Comparison of ENCODE assay signal across 19 cellular contexts in the genomic region with DNA sequence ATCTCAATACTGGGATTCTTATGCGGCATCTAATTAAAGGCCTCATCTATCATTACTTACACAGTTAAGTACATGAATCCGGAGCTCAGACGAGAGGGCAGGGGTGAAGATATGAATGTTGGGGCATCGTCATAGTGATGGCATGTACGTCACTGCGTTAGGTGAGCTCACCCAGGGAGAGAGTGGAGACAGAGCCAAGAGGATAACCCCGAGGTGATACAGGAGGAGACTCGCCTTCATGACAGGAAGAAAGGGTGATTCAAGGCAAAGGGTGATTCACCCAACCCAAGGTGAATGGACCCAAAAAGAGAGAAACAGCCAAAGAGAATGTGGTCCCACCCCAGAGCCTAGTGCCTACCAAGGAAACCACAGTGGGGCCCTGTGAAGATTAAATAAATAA.
"Had no signal": no experiment of that assay in that cellular context is flagged by ENCODE, and none has a peak within 500 bp of the region (broad histone marks: within the 10 kb centered on the region; RNA-seq: fewer than 3 reads in every experiment).

No MANE protein-coding gene starts in this region.

- H3K4me3 Mint-ChIP-seq: activated CD4-positive, alpha-beta memory T cell treated with anti-CD3 and anti-CD28 coated beads, Interleukin-2, amount 10 ng/mL, durations not matched to agents 7 days and 5 days; activated naive CD8-positive, alpha-beta T cell; activated T-cell treated with anti-CD3 and anti-CD28 coated beads, Interleukin-2, amount 50 U/mL, for 72 hours; effector memory CD8-positive, alpha-beta T cell; memory B cell; naive thymus-derived CD8-positive, alpha-beta T cell; stimulated activated effector memory CD8-positive, alpha-beta T cell treated with anti-CD3 and anti-CD28 coated beads, Interleukin-12 subunit alpha, Interleukin-12 subunit beta, amount 100 ng/mL, for 72 hours had no signal

- ATAC-seq: activated T-cell treated with anti-CD3 and anti-CD28 coated beads, Interleukin-2, amount 50 U/mL, for 72 hours; effector memory CD8-positive, alpha-beta T cell; naive thymus-derived CD8-positive, alpha-beta T cell; stimulated activated effector memory CD8-positive, alpha-beta T cell treated with anti-CD3 and anti-CD28 coated beads, Interleukin-12 subunit alpha, Interleukin-12 subunit beta, amount 100 ng/mL, for 72 hours had no signal

- H3K4me1 ChIP-seq: left ventricle myocardium inferior, uterus had no signal

- H3K27ac ChIP-seq: brain microvascular endothelial cell, left ventricle myocardium inferior, thoracic aorta, uterus, WERI-Rb-1 had no signal

- H3K9me3 Mint-ChIP-seq: activated CD4-positive, alpha-beta memory T cell treated with anti-CD3 and anti-CD28 coated beads, Interleukin-2, amount 10 ng/mL, durations not matched to agents 7 days and 5 days; activated T-cell treated with anti-CD3 and anti-CD28 coated beads, Interleukin-2, amount 50 U/mL, for 72 hours; effector memory CD8-positive, alpha-beta T cell; memory B cell; stimulated activated effector memory CD8-positive, alpha-beta T cell treated with anti-CD3 and anti-CD28 coated beads, Interleukin-12 subunit alpha, Interleukin-12 subunit beta, amount 100 ng/mL, for 72 hours had no signal

- H3K36me3 Mint-ChIP-seq: activated naive CD8-positive, alpha-beta T cell; memory B cell; naive thymus-derived CD8-positive, alpha-beta T cell; stimulated activated effector memory CD8-positive, alpha-beta T cell treated with anti-CD3 and anti-CD28 coated beads, Interleukin-12 subunit alpha, Interleukin-12 subunit beta, amount 100 ng/mL, for 72 hours had no signal

- H3K27ac Mint-ChIP-seq: activated CD4-positive, alpha-beta memory T cell treated with anti-CD3 and anti-CD28 coated beads, Interleukin-2, amount 10 ng/mL, durations not matched to agents 7 days and 5 days; activated naive CD8-positive, alpha-beta T cell; activated T-cell treated with anti-CD3 and anti-CD28 coated beads, Interleukin-2, amount 50 U/mL, for 72 hours; effector memory CD8-positive, alpha-beta T cell; memory B cell; naive thymus-derived CD8-positive, alpha-beta T cell; stimulated activated effector memory CD8-positive, alpha-beta T cell treated with anti-CD3 and anti-CD28 coated beads, Interleukin-12 subunit alpha, Interleukin-12 subunit beta, amount 100 ng/mL, for 72 hours had no signal

- H3K4me3 ChIP-seq: left ventricle myocardium inferior, pancreas, thoracic aorta, uterus had no signal

- DNase-seq: activated CD4-positive, alpha-beta memory T cell treated with anti-CD3 and anti-CD28 coated beads, Interleukin-2, amount 10 ng/mL, durations not matched to agents 7 days and 5 days; activated gamma-delta T cell; activated T-cell treated with anti-CD3 and anti-CD28 coated beads, Interleukin-2, amount 50 U/mL, for 72 hours; amygdala; brain microvascular endothelial cell; dermis blood vessel endothelial cell; effector memory CD8-positive, alpha-beta T cell; islet precursor cell; left ventricle myocardium inferior; naive thymus-derived CD8-positive, alpha-beta T cell; pancreas; stimulated activated CD4-positive, alpha-beta T cell treated with anti-CD3 and anti-CD28 coated beads, Interleukin-12 subunit alpha, Interleukin-12 subunit beta, amount 100 ng/mL, for 4 hours; T-helper 1 cell; uterus; WERI-Rb-1 had no signal

- H3K36me3 ChIP-seq: brain microvascular endothelial cell, left ventricle myocardium inferior, pancreas, thoracic aorta, uterus, WERI-Rb-1 had no signal

- H3K27me3 ChIP-seq: brain microvascular endothelial cell, pancreas, uterus had no signal

- H3K27me3 Mint-ChIP-seq: activated CD4-positive, alpha-beta memory T cell treated with anti-CD3 and anti-CD28 coated beads, Interleukin-2, amount 10 ng/mL, durations not matched to agents 7 days and 5 days; effector memory CD8-positive, alpha-beta T cell had no signal

- H3K9me3 ChIP-seq: left ventricle myocardium inferior, pancreas, thoracic aorta, uterus had no signal

- H3K4me1 Mint-ChIP-seq: activated CD4-positive, alpha-beta memory T cell treated with anti-CD3 and anti-CD28 coated beads, Interleukin-2, amount 10 ng/mL, durations not matched to agents 7 days and 5 days; memory B cell; naive thymus-derived CD8-positive, alpha-beta T cell; stimulated activated effector memory CD8-positive, alpha-beta T cell treated with anti-CD3 and anti-CD28 coated beads, Interleukin-12 subunit alpha, Interleukin-12 subunit beta, amount 100 ng/mL, for 72 hours had no signal

- FAIRE-seq: pancreas had no signal
